Comparison of ENCODE assay signal across 8 cellular contexts in the genomic region with DNA sequence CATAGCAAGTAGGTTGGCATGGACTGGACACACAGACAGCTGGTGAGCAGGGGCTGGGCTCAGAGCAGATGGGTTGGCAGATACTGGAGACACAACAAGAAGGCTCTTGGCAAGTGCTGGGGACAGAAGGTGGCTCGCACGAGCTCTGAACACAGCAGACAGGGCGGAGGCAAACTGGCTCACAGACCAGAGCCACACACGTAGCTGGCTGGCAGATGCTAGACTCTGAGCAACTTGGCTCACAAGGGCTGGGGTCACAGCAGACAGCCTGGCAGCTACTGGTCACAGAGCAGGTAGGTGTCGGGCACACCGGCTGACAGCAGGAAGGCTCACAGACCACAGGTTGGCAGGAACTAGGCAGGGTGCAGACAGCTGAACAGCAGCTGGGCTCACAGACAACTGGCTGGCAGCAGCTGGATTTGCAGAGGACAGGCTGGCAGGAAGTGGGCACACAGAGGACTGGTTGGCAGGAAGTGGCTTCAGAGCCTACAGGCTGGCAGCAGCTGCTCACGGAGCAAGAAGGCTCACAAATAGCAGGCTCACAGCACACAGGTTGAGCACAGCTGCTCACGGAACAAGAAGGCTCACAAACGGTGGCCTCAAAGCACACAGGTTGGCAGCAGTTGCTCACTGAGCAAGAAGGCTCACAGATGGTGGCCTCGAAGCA. TPM values are rescaled to one million over a fixed set of nuclear protein-coding genes. Genes with fewer than 3 reads are reported as not detected.
DNase-seq lines count a peak whose midpoint lies in the region; ATAC-seq and TF ChIP-seq lines count a peak whose summit lies in the region.

No MANE protein-coding gene starts in this region.

- H3K9me3 Mint-ChIP-seq in CD8-positive, alpha-beta memory T cell = no peaks in the 10 kb centered on the region

- H3K27me3 ChIP-seq in CD8-positive, alpha-beta memory T cell (ENCODE audit: insufficient read depth, low read length, poor library complexity, severe bottlenecking) = no peaks in the 10 kb centered on the region
- H3K27me3 ChIP-seq in A673 (replicated peaks; ENCODE audit: insufficient read depth, low read depth, low read length, poor library complexity) = no peaks in the 10 kb centered on the region

- BruUV-seq in A673 (replicated peaks; lab: Mats Ljungman, UMichigan) = no TSS peak

- H3K27me3 Mint-ChIP-seq in CD8-positive, alpha-beta memory T cell = peaks cover 0 to 2% of the 10 kb centered on the region in 2 donors

- H3K4me1 ChIP-seq in CD8-positive, alpha-beta memory T cell (ENCODE audit: insufficient read depth, low read length) = peaks cover 48% of the 10 kb centered on the region
- no peaks in the 10 kb centered on the region for H3K4me1 ChIP-seq in A673 (ENCODE audit: insufficient read depth, low read length, poor library complexity, severe bottlenecking)

- H3K9me3 ChIP-seq in CD8-positive, alpha-beta memory T cell (ENCODE audit: low read length) = no peaks in the 10 kb centered on the region
- no peaks in the 10 kb centered on the region for H3K9me3 ChIP-seq in A673 (ENCODE audit: low read depth, low read length, poor library complexity, severe bottlenecking)

- intact Hi-C loops in cardiac septum (cut with DNase I) = no loop called here
- intact Hi-C loops in A673 (cut with micrococcal nuclease; ENCODE audit: unreplicated experiment) = no loop called here

- peak overlapping the region; percentile 55 for H3K27ac ChIP-seq in CD8-positive, alpha-beta memory T cell (ENCODE audit: low read depth, low read length)
- H3K27ac ChIP-seq in A673 (ENCODE audit: low read depth, low read length, poor library complexity, severe bottlenecking) = no peak overlapping the region

- CTCF ChIA-PET in CD8-positive, alpha-beta memory T cell (lab: Charles Lee) = interaction anchor here (1.0 to 1.9 kb wide), 9 partner anchors 10 to 398 kb away, joined by 3 to 28 read pairs (median 4); no protein-coding TSS in a partner anchor
- CTCF ChIA-PET in A673 (lab: Charles Lee) = no interaction called here

- H3K36me3 ChIP-seq in CD8-positive, alpha-beta memory T cell (ENCODE audit: insufficient read depth, low read length) = no peaks in the 10 kb centered on the region
- H3K36me3 ChIP-seq in A673 (ENCODE audit: insufficient read depth, low read length, poor library complexity, severe bottlenecking) = no peaks in the 10 kb centered on the region

- POLR2A ChIA-PET in CD8-positive, alpha-beta memory T cell (lab: Charles Lee) = interaction anchor here (0.6 to 2.1 kb wide), 6 partner anchors 14 to 490 kb away, joined by 3 to 11 read pairs (median 5); partner anchors contain the start of gene EIF1
- POLR2A ChIA-PET in A673 (lab: Charles Lee; ENCODE audit: low non-redundant PET) = no interaction called here

- H3K4me3 Mint-ChIP-seq in CD8-positive, alpha-beta memory T cell = peak overlapping the region; percentile 66 to 86 (median 71)

- peak overlapping the region; percentile 95 to 100 (median 98) for H3K27ac Mint-ChIP-seq in CD8-positive, alpha-beta memory T cell

- peak; percentile 72 to 95 (median 92) for DNase-seq in CD8-positive, alpha-beta memory T cell
- DNase-seq in MV-4-11 (lab: John Stamatoyannopoulos, UW) = peak; percentile 41
- DNase-seq in activated CD8-positive, alpha-beta memory T cell treated with anti-CD3 and anti-CD28 coated beads for 24 hours = peak; percentile 79
- peak; percentile 80 for DNase-seq in cardiac septum (ENCODE audit: low spot score)
- peak; percentile 25 to 63 for DNase-seq in stimulated activated CD4-positive, alpha-beta T cell treated with anti-CD3 and anti-CD28 coated beads, Interleukin-4, amount 100 ng/mL, for 4 hours
- DNase-seq in A673 (ENCODE audit: low spot score) = no peak

- H3K36me3 Mint-ChIP-seq in CD8-positive, alpha-beta memory T cell = peaks cover 0 to 4% (median 3%) of the 10 kb centered on the region in 3 donors

- H3K4me3 ChIP-seq in CD8-positive, alpha-beta memory T cell (ENCODE audit: low read length) = peak overlapping the region; percentile 35
- no peak overlapping the region for H3K4me3 ChIP-seq in A673 (ENCODE audit: low read depth, low read length, poor library complexity, severe bottlenecking)

- TF ChIP-seq CTCF in A673 (conservative IDR thresholded peaks at IDR 0.05; ENCODE audit: low read depth, low read length) = no peak

- ATAC-seq in GM19035 (IDR thresholded peaks at IDR 0.05; ENCODE audit: unreplicated experiment) (no peak), HG02970 (IDR thresholded peaks at IDR 0.05; ENCODE audit: low FRiP score, unreplicated experiment) (no peak)

- peaks cover 52 to 66% (median 58%) of the 10 kb centered on the region in 3 donors for H3K4me1 Mint-ChIP-seq in CD8-positive, alpha-beta memory T cell

RNA-seq across cellular contexts. Expression of gene KRTAP16-1, which starts 0.7 kb away (rescaled TPM):
- not detected for total RNA-seq in CD8-positive, alpha-beta memory T cell
- polyA plus RNA-seq in CD8-positive, alpha-beta memory T cell = 0.58 TPM
- total RNA-seq in cardiac septum (not detected), A673 (2021) (not detected in 2 replicates)

RNA-seq across cellular contexts. Expression of gene KRTAP29-1, which starts 5.7 kb away (rescaled TPM):
- total RNA-seq in CD8-positive, alpha-beta memory T cell = not detected
- polyA plus RNA-seq in CD8-positive, alpha-beta memory T cell = 0.22 TPM
- not detected for total RNA-seq in cardiac septum
- not detected in 2 replicates for total RNA-seq in A673 (2021)

RNA-seq across cellular contexts. Expression of gene KRTAP17-1, which starts 7.1 kb away (rescaled TPM):
- total RNA-seq in CD8-positive, alpha-beta memory T cell = not detected
- not detected for polyA plus RNA-seq in CD8-positive, alpha-beta memory T cell
- total RNA-seq in cardiac septum (not detected), A673 (2021) (not detected in 2 replicates)

RNA-seq across cellular contexts. Expression of gene KRTAP9-7, which starts 32.9 kb away (rescaled TPM):
- total RNA-seq in CD8-positive, alpha-beta memory T cell = not detected
- not detected for polyA plus RNA-seq in CD8-positive, alpha-beta memory T cell
- total RNA-seq in cardiac septum (not detected), A673 (2021) (not detected in 2 replicates)

RNA-seq across cellular contexts. Expression of gene KRT33A, which starts 42.2 kb away (rescaled TPM):
- not detected for total RNA-seq in CD8-positive, alpha-beta memory T cell
- not detected for polyA plus RNA-seq in CD8-positive, alpha-beta memory T cell
- total RNA-seq in cardiac septum = not detected
- total RNA-seq in A673 (2021) = not detected in 2 replicates
